In genomic region chr17:2023256-2023655, GRCh38 we compare ENCODE assay signal across 13 cellular contexts. TPM values are rescaled to one million over a fixed set of nuclear protein-coding genes. Genes with fewer than 3 reads are reported as not detected.
DNase-seq lines count a peak whose midpoint lies in the region; ATAC-seq, FAIRE-seq and TF ChIP-seq lines count a peak whose summit lies in the region.
"Had no signal": no experiment of that assay in that cellular context is flagged by ENCODE, and none has a peak within 500 bp of the region (broad histone marks: within the 10 kb centered on the region; RNA-seq: fewer than 3 reads in every experiment).

No MANE protein-coding gene starts in this region.

- no peaks in the 10 kb centered on the region for H4K20me1 ChIP-seq in osteoblast (ENCODE audit: insufficient read depth, low read length)

- H3K36me3 ChIP-seq in HEK293 (ENCODE audit: control insufficient read depth in 2 of 2, insufficient read depth in 1 of 2, low read length in 2 of 2) (no peaks in the 10 kb centered on the region), osteoblast (ENCODE audit: insufficient read depth, low read length) (no peaks in the 10 kb centered on the region)

- no peak for ATAC-seq in CD4-positive, alpha-beta T cell (ENCODE audit: poor library complexity)
- ATAC-seq in activated T-helper 17 cell treated with anti-CD3 and anti-CD28 coated beads, Interleukin-2, amount 50 U/mL, for 72 hours (replicated peaks), result no peak
- ATAC-seq: SK-N-SH treated with all-trans-retinoic acid at 6 μM for 48 hours had no signal

- H3K79me2 ChIP-seq in osteoblast (ENCODE audit: insufficient read depth, low read length), result no peaks in the 10 kb centered on the region

- DNase-seq in CD4-positive, alpha-beta T cell, result no peak
- DNase-seq in coronary artery (ENCODE audit: low spot score) (no peak), osteoblast (ENCODE audit: insufficient read length, low spot score, missing footprints) (peak; percentile 14), ACHN (no peak), H54 (ENCODE audit: insufficient read length, low spot score) (no peak)
- DNase-seq: activated effector memory CD4-positive, alpha-beta T cell treated with Interleukin-2 at 50 U/mL for 16 hours; NCI-H2081 treated with DMSO at 0.1 percent for 48 hours had no signal

- POLR2A ChIA-PET in CD4-positive, alpha-beta T cell (lab: Charles Lee), result interaction anchor here (0.6 to 2.7 kb wide), 3 partner anchors 33 to 1177 kb away, joined by 3 to 9 read pairs (median 4); no protein-coding TSS in a partner anchor
- POLR2A ChIA-PET in HEK293 (lab: Yijun Ruan, JAX), result interaction anchor here (0.6 to 3.5 kb wide), 4 partner anchors 108 to 301 kb away, joined by 5 to 19 read pairs (median 6); no protein-coding TSS in a partner anchor

- H3K27ac Mint-ChIP-seq in CD4-positive, alpha-beta T cell, result no peak overlapping the region
- no peak overlapping the region for H3K27ac Mint-ChIP-seq in activated T-helper 17 cell treated with anti-CD3 and anti-CD28 coated beads, Interleukin-2, amount 50 U/mL, for 72 hours

- no peak for TF ChIP-seq CTCF in CD4-positive, alpha-beta T cell (IDR thresholded peaks at IDR 0.05)
- TF ChIP-seq CTCF in HEK293 (tag by site-specific recombination; IDR thresholded peaks at IDR 0.05) (no peak), coronary artery (IDR thresholded peaks at IDR 0.05) (no peak), osteoblast (IDR thresholded peaks at IDR 0.05; ENCODE audit: extremely low read depth, low read depth, low read length) (no peak)

- no peak for FAIRE-seq in H54 (lab: Jason Lieb, UNC)
- FAIRE-seq: GM19239, keratinocyte had no signal

- peaks cover 36% of the 10 kb centered on the region for H3K27me3 ChIP-seq in CD4-positive, alpha-beta T cell (ENCODE audit: control insufficient read depth, insufficient read depth, low read length)
- H3K27me3 ChIP-seq in osteoblast (ENCODE audit: insufficient read depth, low read length), result peaks cover 56% of the 10 kb centered on the region

- H3K4me1 ChIP-seq in HEK293 (ENCODE audit: control insufficient read depth, insufficient read depth, low read length), result peaks cover 10% of the 10 kb centered on the region; the same call in 1 of the 2 replicates
- peaks cover 20% of the 10 kb centered on the region for H3K4me1 ChIP-seq in osteoblast (ENCODE audit: insufficient read depth, low read length)

- no peaks in the 10 kb centered on the region for H3K9me3 Mint-ChIP-seq in CD4-positive, alpha-beta T cell
- H3K9me3 Mint-ChIP-seq in activated T-helper 17 cell treated with anti-CD3 and anti-CD28 coated beads, Interleukin-2, amount 50 U/mL, for 72 hours, result no peaks in the 10 kb centered on the region

- H3K27ac ChIP-seq in CD4-positive, alpha-beta T cell (ENCODE audit: low read depth, low read length), result no peak overlapping the region
- H3K27ac ChIP-seq in HEK293 (ENCODE audit: extremely low read depth, low read depth, low read length), result no peak overlapping the region
- peak overlapping the region in 1 of 2 donors; percentile 33 for H3K27ac ChIP-seq in coronary artery
- H3K27ac ChIP-seq in osteoblast (ENCODE audit: low read depth, low read length), result no peak overlapping the region

- no peak for TF ChIP-seq POLR2A in H54 (IDR thresholded peaks at IDR 0.05; ENCODE audit: low read depth, low read length)

- H2AFZ ChIP-seq in osteoblast (ENCODE audit: low read length), result no peak overlapping the region

- peak overlapping the region; percentile 75 for H3K4me3 Mint-ChIP-seq in CD4-positive, alpha-beta T cell
- H3K4me3 Mint-ChIP-seq in activated T-helper 17 cell treated with anti-CD3 and anti-CD28 coated beads, Interleukin-2, amount 50 U/mL, for 72 hours, result no peak overlapping the region

- H3K27me3 Mint-ChIP-seq in CD4-positive, alpha-beta T cell, result peaks cover 29% of the 10 kb centered on the region
- H3K27me3 Mint-ChIP-seq in activated T-helper 17 cell treated with anti-CD3 and anti-CD28 coated beads, Interleukin-2, amount 50 U/mL, for 72 hours, result peaks cover 8% of the 10 kb centered on the region

- H3K9me3 ChIP-seq in CD4-positive, alpha-beta T cell (ENCODE audit: control insufficient read depth, low read length), result no peaks in the 10 kb centered on the region
- H3K9me3 ChIP-seq in HEK293 (ENCODE audit: control insufficient read depth, insufficient read depth, low read depth, low read length) (no peaks in the 10 kb centered on the region), osteoblast (ENCODE audit: low read depth, low read length) (no peaks in the 10 kb centered on the region)

- H3K4me3 ChIP-seq in HEK293 (ENCODE audit: low read depth, low read length) (no peak overlapping the region), coronary artery (peak overlapping the region; percentile 70), osteoblast (ENCODE audit: insufficient read depth, low read length) (no peak overlapping the region)

- H3K4me2 ChIP-seq in osteoblast (ENCODE audit: insufficient read depth, low read length), result no peak overlapping the region

- peaks cover 25% of the 10 kb centered on the region for H3K4me1 Mint-ChIP-seq in CD4-positive, alpha-beta T cell (ENCODE audit: low read depth)
- H3K4me1 Mint-ChIP-seq in activated T-helper 17 cell treated with anti-CD3 and anti-CD28 coated beads, Interleukin-2, amount 50 U/mL, for 72 hours, result peaks cover 7% of the 10 kb centered on the region

- intact Hi-C loops in CD4-positive, alpha-beta T cell (cut with DNase I, micrococcal nuclease), result no loop called here

- CTCF ChIA-PET in CD4-positive, alpha-beta T cell (lab: Charles Lee), result interaction anchor here (1.3 kb wide), 1 partner anchor 18 kb away, joined by 4 read pairs; the partner anchor contains the start of gene OVCA2
- CTCF ChIA-PET in HEK293 (lab: Yijun Ruan, JAX), result interaction anchor here (0.5 to 12.2 kb wide), 7 partner anchors 11 to 158 kb away, joined by 3 to 145 read pairs (median 3); no protein-coding TSS in a partner anchor

- H3K36me3 Mint-ChIP-seq in CD4-positive, alpha-beta T cell (ENCODE audit: low read depth), result no peaks in the 10 kb centered on the region
- no peaks in the 10 kb centered on the region for H3K36me3 Mint-ChIP-seq in activated T-helper 17 cell treated with anti-CD3 and anti-CD28 coated beads, Interleukin-2, amount 50 U/mL, for 72 hours (ENCODE audit: low read depth)

- in situ Hi-C loops in ACHN (cut with HindIII; ENCODE audit: low pct_ligation_motif_present, low pct_unique_long_range_greater_than_20kb, low sequenced_read_pairs), result no loop called here

TF ChIP-seq in HEK293, 187 proteins besides CTCF, POLR2A, EP300 and RAD21:
- 0 out of 2 replicates have a peak, but pooled peaks have one; percentile 16 for TF ChIP-seq ZNF600 (tag by site-specific recombination; IDR thresholded peaks at IDR 0.05)
- no peak for TF ChIP-seq ZNF112 (tag by site-specific recombination; IDR thresholded peaks at IDR 0.05)

RNA-seq across cellular contexts. Expression of gene RTN4RL1, which starts 1.9 kb away (rescaled TPM):
- under 1 TPM; 0.06 to 0.11 TPM for total RNA-seq in CD4-positive, alpha-beta T cell
- 1.1 and 1.5 TPM in 2 replicates for total RNA-seq in osteoblast
- total RNA-seq in activated T-helper 17 cell treated with anti-CD3 and anti-CD28 coated beads, Interleukin-2, amount 50 U/mL, for 72 hours, result under 1 TPM in 1 of 2 donors, not detected in 1; 0.09 TPM
- total RNA-seq: glomerular endothelial cell had no signal

RNA-seq across cellular contexts. Expression of gene DPH1, which starts 6.7 kb away (rescaled TPM):
- 100 to 1,000 TPM in 1 of 2 experiments, 10 to 100 TPM in 1; 96.4 to 101 TPM for total RNA-seq in CD4-positive, alpha-beta T cell
- total RNA-seq in osteoblast, result 52.7 and 63.7 TPM in 2 replicates
- 10 to 100 TPM; 36.9 to 40.2 TPM for total RNA-seq in activated T-helper 17 cell treated with anti-CD3 and anti-CD28 coated beads, Interleukin-2, amount 50 U/mL, for 72 hours

RNA-seq across cellular contexts. Expression of gene OVCA2, which starts 18.6 kb away (rescaled TPM):
- 10 to 100 TPM; 34.4 to 35.1 TPM for total RNA-seq in CD4-positive, alpha-beta T cell
- total RNA-seq in osteoblast, result 59.0 and 61.3 TPM in 2 replicates
- total RNA-seq in activated T-helper 17 cell treated with anti-CD3 and anti-CD28 coated beads, Interleukin-2, amount 50 U/mL, for 72 hours, result 10 to 100 TPM; 20.7 to 39.3 TPM

RNA-seq across cellular contexts. Expression of gene HIC1, which starts 31.6 kb away (rescaled TPM):
- 1 to 10 TPM; 2.4 to 3.0 TPM for total RNA-seq in CD4-positive, alpha-beta T cell
- total RNA-seq in osteoblast, result 18.5 and 19.7 TPM in 2 replicates
- 10 to 100 TPM; 22.8 to 24.4 TPM for total RNA-seq in activated T-helper 17 cell treated with anti-CD3 and anti-CD28 coated beads, Interleukin-2, amount 50 U/mL, for 72 hours
